Comparison of ENCODE assay signal across 9 cellular contexts in genomic region chr3:36729204-36730056, GRCh38. TPM values are rescaled to one million over a fixed set of nuclear protein-coding genes. Genes with fewer than 3 reads are reported as not detected.
DNase-seq lines count a peak whose midpoint lies in the region; ATAC-seq, FAIRE-seq and TF ChIP-seq lines count a peak whose summit lies in the region.
"Had no signal": no experiment of that assay in that cellular context is flagged by ENCODE, and none has a peak within 500 bp of the region (broad histone marks: within the 10 kb centered on the region; RNA-seq: fewer than 3 reads in every experiment).

No MANE protein-coding gene starts in this region.

- no peak overlapping the region for H3K4me3 Mint-ChIP-seq in H9

- no peak overlapping the region for H2BK120ac ChIP-seq in H9 (ENCODE audit: low read depth, low read length, poor library complexity, severe bottlenecking)

- no peaks in the 10 kb centered on the region for H3K23me2 ChIP-seq in H9 (ENCODE audit: insufficient read length, low read depth, low read length, poor library complexity, severe bottlenecking)

- no peak overlapping the region for H3K23ac ChIP-seq in H9 (ENCODE audit: insufficient read length, low read depth, low read length)

- no peak overlapping the region for H3K27ac Mint-ChIP-seq in H9

- H2AFZ ChIP-seq in H9 (ENCODE audit: low read length), result no peak overlapping the region

- H3K79me1 ChIP-seq in H9 (ENCODE audit: insufficient read depth, low read depth, low read length, poor library complexity, severe bottlenecking), result no peaks in the 10 kb centered on the region

- no peak overlapping the region for H3K9ac ChIP-seq in H9 (ENCODE audit: extremely low read depth, insufficient read length, low read length)
- H3K9ac ChIP-seq in liver (ENCODE audit: low read depth in 1 of 2, low read length in 2 of 2), result no peak overlapping the region

- H3K36me3 Mint-ChIP-seq in H9 (ENCODE audit: insufficient read depth in 1 of 3, low read depth in 3 of 3), result peaks cover 0 to 3% (median 0%) of the 10 kb centered on the region in 3 experiments; a peak in 1 of 7 replicates

- H3K56ac ChIP-seq in H9 (ENCODE audit: insufficient read length, low read depth, low read length), result no peak overlapping the region

- no peak for DNase-seq in H9
- peak; percentile 8 for DNase-seq in NCI-H69 (lab: John Stamatoyannopoulos, UW)
- DNase-seq in choroid plexus epithelial cell (ENCODE audit: low read depth), result peak; percentile 84

- no peak overlapping the region for H4K8ac ChIP-seq in H9 (replicated peaks; ENCODE audit: insufficient read length, low read depth, low read length)

- H2BK5ac ChIP-seq in H9 (ENCODE audit: insufficient read length, low read length), result no peak overlapping the region

- TF ChIP-seq CTCF in H9 (conservative IDR thresholded peaks at IDR 0.05) (peak; percentile 86), choroid plexus epithelial cell (conservative IDR thresholded peaks at IDR 0.05; ENCODE audit: low read depth, low read length) (peak; percentile 71), liver (IDR thresholded peaks at IDR 0.05; ENCODE audit: low read depth, low read length, missing input control) (peak; percentile 73)

- H3K9me3 ChIP-seq in H9 (ENCODE audit: control insufficient read depth, low read depth, low read length) (no peaks in the 10 kb centered on the region), liver (ENCODE audit: control insufficient read depth in 4 of 4, low read length in 3 of 4) (no peaks in the 10 kb centered on the region)

- no peak overlapping the region for H2BK15ac ChIP-seq in H9 (ENCODE audit: low read depth, low read length)

- WGBS in H9 (ENCODE audit: extremely low coverage, insufficient read length, low lambda C conversion rate), result no CpG with 5 or more reads among the region's 9 CpGs
- WGBS in liver, result 61% methylated on average over 9 of the region's 9 CpGs

- no peaks in the 10 kb centered on the region for H3K79me2 ChIP-seq in H9 (ENCODE audit: insufficient read depth, low read length)

- no peaks in the 10 kb centered on the region for H4K20me1 ChIP-seq in H9 (ENCODE audit: control insufficient read depth, insufficient read depth, insufficient read length)

- no peak overlapping the region for H3K4ac ChIP-seq in H9 (ENCODE audit: low read depth, low read length)

- no peak overlapping the region for H3K14ac ChIP-seq in H9 (ENCODE audit: insufficient read depth, low read length)

- no peak overlapping the region for H3T11ph ChIP-seq in H9 (ENCODE audit: low read length)

- H4K5ac ChIP-seq in H9 (ENCODE audit: insufficient read length, low read depth, low read length), result no peak overlapping the region

- no peak overlapping the region for H2AK5ac ChIP-seq in H9 (ENCODE audit: insufficient read length, low read length)

- no peak overlapping the region for H2BK12ac ChIP-seq in H9 (ENCODE audit: insufficient read length, low read depth, low read length)

- ATAC-seq in HG03571 (IDR thresholded peaks at IDR 0.05; ENCODE audit: unreplicated experiment) (no peak), HG03439 (IDR thresholded peaks at IDR 0.05; ENCODE audit: unreplicated experiment) (no peak), HG02840 (IDR thresholded peaks at IDR 0.05; ENCODE audit: low FRiP score, unreplicated experiment) (no peak)

- peaks cover 2 to 3% of the 10 kb centered on the region in 2 experiments; a peak in 3 of 5 replicates for H3K9me3 Mint-ChIP-seq in H9

- H3K4me1 Mint-ChIP-seq in H9, result no peaks in the 10 kb centered on the region

- peak; percentile 89 for FAIRE-seq in G401.6 (lab: Jason Lieb, UNC)

- H3K27ac ChIP-seq in H9 (ENCODE audit: insufficient read length, low read depth, low read length) (no peak overlapping the region), liver (ENCODE audit: low read depth in 1 of 2, low read length in 2 of 2) (no peak overlapping the region)

- no peak overlapping the region for H2BK20ac ChIP-seq in H9 (ENCODE audit: low read depth, low read length, poor library complexity, severe bottlenecking)

- H3K4me3 ChIP-seq in choroid plexus epithelial cell (ENCODE audit: low read depth, low read length) (no peak overlapping the region), liver (ENCODE audit: low read depth in 1 of 3, low read length in 3 of 3) (no peak overlapping the region)

- H3K36me3 ChIP-seq in liver (ENCODE audit: control insufficient read depth in 4 of 4, insufficient read depth in 3 of 4, low read depth in 1 of 4, low read length in 3 of 4), result no peaks in the 10 kb centered on the region

- H3K4me1 ChIP-seq in H9 (ENCODE audit: insufficient read depth, low read length) (no peaks in the 10 kb centered on the region), liver (ENCODE audit: control insufficient read depth in 4 of 4, insufficient read depth in 4 of 4, low read length in 3 of 4) (peaks cover 0 to 5% (median 2%) of the 10 kb centered on the region in 4 donors)

- H3K4me2 ChIP-seq in H9 (ENCODE audit: insufficient read depth, insufficient read length, low read length), result no peak overlapping the region

- H4K91ac ChIP-seq in H9 (ENCODE audit: insufficient read length, low read depth, low read length), result no peak overlapping the region

- H3K27me3 ChIP-seq in H9 (ENCODE audit: insufficient read depth, low read length) (no peaks in the 10 kb centered on the region), liver (ENCODE audit: control insufficient read depth in 4 of 4, insufficient read depth in 4 of 4, low read length in 3 of 4) (no peaks in the 10 kb centered on the region)

- peak; percentile 91 to 95 for TF ChIP-seq RAD21 in liver (IDR thresholded peaks at IDR 0.05)

- no peaks in the 10 kb centered on the region; the same call in 1 of the 2 replicates for H3K27me3 Mint-ChIP-seq in H9 (ENCODE audit: low read depth)

- no peak overlapping the region for H3K18ac ChIP-seq in H9 (ENCODE audit: insufficient read length, low read depth, low read length)

TF ChIP-seq in liver, 16 proteins besides CTCF, POLR2A, EP300 and RAD21:
- TF ChIP-seq YY1 (IDR thresholded peaks at IDR 0.05) (no peak), TAF1 (conservative IDR thresholded peaks at IDR 0.05) (no peak), EGR1 (IDR thresholded peaks at IDR 0.05; ENCODE audit: low read depth in 2 of 2) (no peak), NR2F2 (IDR thresholded peaks at IDR 0.05) (no peak), GABPA (IDR thresholded peaks at IDR 0.05 in 1 of 2, conservative IDR thresholded peaks at IDR 0.05 in 1 of 2) (no peak)

RNA-seq across cellular contexts. Expression of gene DCLK3, which starts 34.9 kb away (rescaled TPM):
- 1.4 and 1.6 TPM in 2 replicates for total RNA-seq in H9 (2021)
- under 1 TPM; 0.05 to 0.08 TPM for total RNA-seq in liver
- polyA plus RNA-seq in liver, result under 1 TPM; 0.01 to 0.14 TPM
- total RNA-seq: activated CD8-positive, alpha-beta memory T cell treated with anti-CD3 and anti-CD28 coated beads for 36 hours had no signal
